In the genomic region with DNA sequence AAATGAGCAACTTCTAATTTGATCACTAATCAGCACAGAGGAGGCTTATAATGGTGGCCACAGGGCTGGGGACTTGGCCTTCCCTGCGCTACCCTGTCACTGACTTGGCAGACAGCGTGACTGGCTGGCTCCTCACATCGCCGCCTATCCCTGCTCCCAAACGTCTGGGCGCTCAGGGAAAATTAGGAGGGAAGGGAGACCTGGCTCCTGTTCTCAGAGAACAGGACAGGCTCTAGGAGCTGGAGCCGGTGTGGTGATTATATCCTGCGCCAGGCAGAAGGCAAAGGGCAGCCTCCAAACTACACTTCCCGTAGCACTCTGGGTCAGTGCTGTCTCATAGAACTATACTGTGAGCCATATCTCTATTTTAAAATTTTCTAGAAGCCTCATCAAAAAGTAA, we compare ENCODE assay signal across 26 cellular contexts.
"Had no signal": no experiment of that assay in that cellular context is flagged by ENCODE, and none has a peak within 500 bp of the region (broad histone marks: within the 10 kb centered on the region; RNA-seq: fewer than 3 reads in every experiment).

No MANE protein-coding gene starts in this region.

- H3K4me2 ChIP-seq: neural progenitor cell had no signal

- H3K4me3 ChIP-seq: heart left ventricle, neural progenitor cell, thoracic aorta, upper lobe of left lung, vagina had no signal

- H3K9me3 ChIP-seq: heart left ventricle, thoracic aorta, upper lobe of left lung, vagina had no signal

- H3K27me3 ChIP-seq: heart left ventricle, neural progenitor cell, upper lobe of left lung, vagina had no signal

- H3K9ac ChIP-seq: neural progenitor cell had no signal

- H3K27ac ChIP-seq: heart left ventricle, neural progenitor cell, thoracic aorta, vagina had no signal

- DNase-seq: activated CD4-positive, alpha-beta memory T cell treated with anti-CD3 and anti-CD28 coated beads, Interleukin-2, amount 10 ng/mL, durations not matched to agents 7 days and 5 days; activated CD4-positive, alpha-beta T cell treated with anti-CD3 and anti-CD28 coated beads, Interleukin-2, amount 10 ng/mL, durations not matched to agents 24 days and 14 days; activated CD8-positive, alpha-beta memory T cell treated with anti-CD3 and anti-CD28 coated beads, Interleukin-2, amount 50 U/mL, for 48 hours; activated gamma-delta T cell treated with Interleukin-2 at 50 U/mL for 16 hours; activated naive CD4-positive, alpha-beta T cell treated with anti-CD3 and anti-CD28 coated beads, Interleukin-2, amount 50 U/mL, for 16 hours; activated T-cell treated with anti-CD3 and anti-CD28 coated beads, Interleukin-2, amount 50 U/mL, for 24 hours; amniotic stem cell; caudate nucleus; cortex of kidney; foreskin fibroblast; heart left ventricle; left ventricle myocardium superior; mammary epithelial cell; midbrain; natural killer cell; occipital lobe; right cardiac atrium; stimulated activated CD4-positive, alpha-beta T cell treated with anti-CD3 and anti-CD28 coated beads, Interleukin-2, amount 100 ng/mL, for 48 hours; stimulated activated naive CD4-positive, alpha-beta T cell treated with Interleukin-2 at 50 U/mL for 16 hours; T-helper 2 cell had no signal

- FAIRE-seq: astrocyte, endothelial cell of umbilical vein had no signal

- H2AFZ ChIP-seq: neural progenitor cell had no signal

- H3K36me3 ChIP-seq: heart left ventricle, neural progenitor cell, thoracic aorta, upper lobe of left lung, vagina had no signal
